ENCODE assay signal across 1 cellular context in the genomic region with DNA sequence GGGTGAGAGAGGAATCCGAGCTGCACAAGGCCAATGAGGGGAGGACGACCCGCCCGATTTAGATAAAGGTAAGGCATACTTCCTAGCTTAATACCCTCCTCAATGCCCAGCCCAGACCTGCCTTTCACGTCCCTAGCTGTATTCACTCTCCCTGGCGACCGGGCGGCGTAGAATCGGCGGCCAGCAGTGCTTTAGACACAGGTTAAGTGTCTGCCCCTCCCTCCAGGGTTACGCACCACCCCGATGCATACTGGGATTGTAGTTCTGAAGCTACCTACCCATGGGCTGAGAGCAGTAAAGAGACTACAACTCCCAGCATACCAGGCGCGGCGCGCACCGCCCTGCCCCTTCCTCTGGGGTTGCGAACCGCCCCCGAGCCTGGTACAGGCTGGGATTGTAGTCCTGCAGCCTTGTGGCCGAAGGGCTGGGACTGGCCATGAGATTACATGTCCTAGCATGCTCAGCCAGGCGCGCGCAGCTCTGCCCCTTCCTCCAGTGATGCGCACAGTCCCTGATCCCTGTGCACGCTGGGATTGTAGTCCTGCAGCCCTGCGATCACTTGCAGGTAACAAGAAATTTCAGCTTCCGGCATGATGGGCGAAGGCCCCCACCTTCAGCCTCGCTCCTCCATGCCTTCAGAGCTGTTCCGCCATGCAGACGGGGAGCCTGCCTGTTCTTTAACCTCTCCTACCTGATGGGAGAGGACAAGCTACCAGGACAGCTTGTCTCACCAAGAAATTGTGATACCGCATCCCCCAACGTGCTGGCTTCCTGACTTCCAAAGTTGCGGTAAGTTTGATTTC.
TF ChIP-seq lines count a peak whose summit lies in the region.

No MANE protein-coding gene starts in this region.

TF ChIP-seq in HepG2, 621 proteins besides CTCF, POLR2A, EP300 and RAD21 (continued from another document and continues in another):
- TF ChIP-seq, protein P1, sequence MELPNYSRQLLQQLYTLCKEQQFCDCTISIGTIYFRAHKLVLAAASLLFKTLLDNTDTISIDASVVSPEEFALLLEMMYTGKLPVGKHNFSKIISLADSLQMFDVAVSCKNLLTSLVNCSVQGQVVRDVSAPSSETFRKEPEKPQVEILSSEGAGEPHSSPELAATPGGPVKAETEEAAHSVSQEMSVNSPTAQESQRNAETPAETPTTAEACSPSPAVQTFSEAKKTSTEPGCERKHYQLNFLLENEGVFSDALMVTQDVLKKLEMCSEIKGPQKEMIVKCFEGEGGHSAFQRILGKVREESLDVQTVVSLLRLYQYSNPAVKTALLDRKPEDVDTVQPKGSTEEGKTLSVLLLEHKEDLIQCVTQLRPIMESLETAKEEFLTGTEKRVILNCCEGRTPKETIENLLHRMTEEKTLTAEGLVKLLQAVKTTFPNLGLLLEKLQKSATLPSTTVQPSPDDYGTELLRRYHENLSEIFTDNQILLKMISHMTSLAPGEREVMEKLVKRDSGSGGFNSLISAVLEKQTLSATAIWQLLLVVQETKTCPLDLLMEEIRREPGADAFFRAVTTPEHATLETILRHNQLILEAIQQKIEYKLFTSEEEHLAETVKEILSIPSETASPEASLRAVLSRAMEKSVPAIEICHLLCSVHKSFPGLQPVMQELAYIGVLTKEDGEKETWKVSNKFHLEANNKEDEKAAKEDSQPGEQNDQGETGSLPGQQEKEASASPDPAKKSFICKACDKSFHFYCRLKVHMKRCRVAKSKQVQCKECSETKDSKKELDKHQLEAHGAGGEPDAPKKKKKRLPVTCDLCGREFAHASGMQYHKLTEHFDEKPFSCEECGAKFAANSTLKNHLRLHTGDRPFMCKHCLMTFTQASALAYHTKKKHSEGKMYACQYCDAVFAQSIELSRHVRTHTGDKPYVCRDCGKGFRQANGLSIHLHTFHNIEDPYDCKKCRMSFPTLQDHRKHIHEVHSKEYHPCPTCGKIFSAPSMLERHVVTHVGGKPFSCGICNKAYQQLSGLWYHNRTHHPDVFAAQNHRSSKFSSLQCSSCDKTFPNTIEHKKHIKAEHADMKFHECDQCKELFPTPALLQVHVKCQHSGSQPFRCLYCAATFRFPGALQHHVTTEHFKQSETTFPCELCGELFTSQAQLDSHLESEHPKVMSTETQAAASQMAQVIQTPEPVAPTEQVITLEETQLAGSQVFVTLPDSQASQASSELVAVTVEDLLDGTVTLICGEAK (IDR thresholded peaks at IDR 0.05): no peak
- TF ChIP-seq, protein P1 (CRISPR knock-in tag; IDR thresholded peaks at IDR 0.05): peak; percentile 65; the same call in 1 of the 2 replicates
- peak; percentile 41 for TF ChIP-seq RBM39 (IDR thresholded peaks at IDR 0.05; ENCODE audit: low read depth, low read length, poor library complexity, severe bottlenecking)
- TF ChIP-seq, protein P2, sequence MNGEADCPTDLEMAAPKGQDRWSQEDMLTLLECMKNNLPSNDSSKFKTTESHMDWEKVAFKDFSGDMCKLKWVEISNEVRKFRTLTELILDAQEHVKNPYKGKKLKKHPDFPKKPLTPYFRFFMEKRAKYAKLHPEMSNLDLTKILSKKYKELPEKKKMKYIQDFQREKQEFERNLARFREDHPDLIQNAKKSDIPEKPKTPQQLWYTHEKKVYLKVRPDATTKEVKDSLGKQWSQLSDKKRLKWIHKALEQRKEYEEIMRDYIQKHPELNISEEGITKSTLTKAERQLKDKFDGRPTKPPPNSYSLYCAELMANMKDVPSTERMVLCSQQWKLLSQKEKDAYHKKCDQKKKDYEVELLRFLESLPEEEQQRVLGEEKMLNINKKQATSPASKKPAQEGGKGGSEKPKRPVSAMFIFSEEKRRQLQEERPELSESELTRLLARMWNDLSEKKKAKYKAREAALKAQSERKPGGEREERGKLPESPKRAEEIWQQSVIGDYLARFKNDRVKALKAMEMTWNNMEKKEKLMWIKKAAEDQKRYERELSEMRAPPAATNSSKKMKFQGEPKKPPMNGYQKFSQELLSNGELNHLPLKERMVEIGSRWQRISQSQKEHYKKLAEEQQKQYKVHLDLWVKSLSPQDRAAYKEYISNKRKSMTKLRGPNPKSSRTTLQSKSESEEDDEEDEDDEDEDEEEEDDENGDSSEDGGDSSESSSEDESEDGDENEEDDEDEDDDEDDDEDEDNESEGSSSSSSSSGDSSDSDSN (CRISPR knock-in tag; IDR thresholded peaks at IDR 0.05): peak; percentile 78
- no peak for TF ChIP-seq FOXP1 (IDR thresholded peaks at IDR 0.05)
- TF ChIP-seq FOXP1 (CRISPR knock-in tag; IDR thresholded peaks at IDR 0.05): peak; percentile 19; the same call in 1 of the 2 replicates
- TF ChIP-seq IRF2 (CRISPR knock-in tag; IDR thresholded peaks at IDR 0.05): peak; percentile 81
- TF ChIP-seq ZNF292 (CRISPR knock-in tag; IDR thresholded peaks at IDR 0.05; ENCODE audit: borderline replicate concordance, low read depth): peak; percentile 72; the same call in 1 of the 2 replicates
- TF ChIP-seq ZNF143 (CRISPR knock-in tag; IDR thresholded peaks at IDR 0.05): peak; percentile 97
- TF ChIP-seq ZMAT5 (CRISPR knock-in tag; IDR thresholded peaks at IDR 0.05; ENCODE audit: borderline replicate concordance, low read depth): no peak
- no peak for TF ChIP-seq ZKSCAN1 (IDR thresholded peaks at IDR 0.05; ENCODE audit: low read length)
- TF ChIP-seq SKI (IDR thresholded peaks at IDR 0.05; ENCODE audit: partially characterized antibody): peak; percentile 26
- no peak for TF ChIP-seq HOXA9 (CRISPR knock-in tag; IDR thresholded peaks at IDR 0.05; ENCODE audit: borderline replicate concordance)
- no peak for TF ChIP-seq MTF2 (CRISPR knock-in tag; IDR thresholded peaks at IDR 0.05; ENCODE audit: borderline replicate concordance)
- TF ChIP-seq SNAPC2 (CRISPR knock-in tag; IDR thresholded peaks at IDR 0.05): peak; percentile 90
- TF ChIP-seq SAP130 (CRISPR knock-in tag; IDR thresholded peaks at IDR 0.05; ENCODE audit: low read depth): peak; percentile 93
- peak; percentile 80 for TF ChIP-seq GABPA (IDR thresholded peaks at IDR 0.05; ENCODE audit: low read depth, low read length)
- TF ChIP-seq GABPA (CRISPR knock-in tag; IDR thresholded peaks at IDR 0.05; ENCODE audit: low read depth): peak; percentile 95
- TF ChIP-seq NFYB (CRISPR knock-in tag; IDR thresholded peaks at IDR 0.05): peak; percentile 42; the same call in 1 of the 2 replicates
- TF ChIP-seq CHCHD3 (CRISPR knock-in tag; IDR thresholded peaks at IDR 0.05): no peak
- TF ChIP-seq ARNTL (CRISPR knock-in tag; IDR thresholded peaks at IDR 0.05): 0 out of 2 replicates have a peak, but pooled peaks have one; percentile 22
- TF ChIP-seq ZNF644 (CRISPR knock-in tag; IDR thresholded peaks at IDR 0.05; ENCODE audit: low read depth): peak; percentile 67; the same call in 1 of the 2 replicates
- TF ChIP-seq ZNF501 (CRISPR knock-in tag; IDR thresholded peaks at IDR 0.05): peak; percentile 90; the same call in 1 of the 2 replicates
- TF ChIP-seq ZNF20 (CRISPR knock-in tag; IDR thresholded peaks at IDR 0.05): no peak
- TF ChIP-seq ZNF296 (CRISPR knock-in tag; conservative IDR thresholded peaks at IDR 0.05): 0 out of 2 replicates have a peak, but pooled peaks have one; percentile 69
- peak; percentile 85; the same call in 1 of the 2 replicates for TF ChIP-seq ZNF335 (CRISPR knock-in tag; IDR thresholded peaks at IDR 0.05)
- peak; percentile 87 for TF ChIP-seq ZNF224 (CRISPR knock-in tag; IDR thresholded peaks at IDR 0.05)
- TF ChIP-seq, protein P3, sequence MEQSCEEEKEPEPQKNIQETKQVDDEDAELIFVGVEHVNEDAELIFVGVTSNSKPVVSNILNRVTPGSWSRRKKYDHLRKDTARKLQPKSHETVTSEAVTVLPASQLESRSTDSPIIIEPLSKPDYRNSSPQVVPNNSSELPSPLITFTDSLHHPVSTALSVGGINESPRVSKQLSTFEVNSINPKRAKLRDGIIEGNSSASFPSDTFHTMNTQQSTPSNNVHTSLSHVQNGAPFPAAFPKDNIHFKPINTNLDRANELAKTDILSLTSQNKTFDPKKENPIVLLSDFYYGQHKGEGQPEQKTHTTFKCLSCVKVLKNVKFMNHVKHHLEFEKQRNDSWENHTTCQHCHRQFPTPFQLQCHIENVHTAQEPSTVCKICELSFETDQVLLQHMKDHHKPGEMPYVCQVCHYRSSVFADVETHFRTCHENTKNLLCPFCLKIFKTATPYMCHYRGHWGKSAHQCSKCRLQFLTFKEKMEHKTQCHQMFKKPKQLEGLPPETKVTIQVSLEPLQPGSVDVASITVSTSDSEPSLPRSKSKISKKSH (CRISPR knock-in tag; IDR thresholded peaks at IDR 0.05; ENCODE audit: borderline replicate concordance): peak; percentile 27
- 0 out of 2 replicates have a peak, but pooled peaks have one; percentile 66 for TF ChIP-seq ZNF441 (CRISPR knock-in tag; IDR thresholded peaks at IDR 0.05; ENCODE audit: borderline replicate concordance)
- TF ChIP-seq ZFAT (CRISPR knock-in tag; conservative IDR thresholded peaks at IDR 0.05): peak; percentile 91
- TF ChIP-seq HDAC1 (CRISPR knock-in tag; IDR thresholded peaks at IDR 0.05): peak; percentile 86
- 0 out of 2 replicates have a peak, but pooled peaks have one; percentile 35 for TF ChIP-seq ZNF616 (CRISPR knock-in tag; IDR thresholded peaks at IDR 0.05; ENCODE audit: low read depth)
- TF ChIP-seq PHF8 (CRISPR knock-in tag; IDR thresholded peaks at IDR 0.05): peak; percentile 83
- TF ChIP-seq ARID2 (CRISPR knock-in tag; IDR thresholded peaks at IDR 0.05; ENCODE audit: borderline replicate concordance): peak; percentile 75; the same call in 1 of the 2 replicates
- TF ChIP-seq, protein P4, sequence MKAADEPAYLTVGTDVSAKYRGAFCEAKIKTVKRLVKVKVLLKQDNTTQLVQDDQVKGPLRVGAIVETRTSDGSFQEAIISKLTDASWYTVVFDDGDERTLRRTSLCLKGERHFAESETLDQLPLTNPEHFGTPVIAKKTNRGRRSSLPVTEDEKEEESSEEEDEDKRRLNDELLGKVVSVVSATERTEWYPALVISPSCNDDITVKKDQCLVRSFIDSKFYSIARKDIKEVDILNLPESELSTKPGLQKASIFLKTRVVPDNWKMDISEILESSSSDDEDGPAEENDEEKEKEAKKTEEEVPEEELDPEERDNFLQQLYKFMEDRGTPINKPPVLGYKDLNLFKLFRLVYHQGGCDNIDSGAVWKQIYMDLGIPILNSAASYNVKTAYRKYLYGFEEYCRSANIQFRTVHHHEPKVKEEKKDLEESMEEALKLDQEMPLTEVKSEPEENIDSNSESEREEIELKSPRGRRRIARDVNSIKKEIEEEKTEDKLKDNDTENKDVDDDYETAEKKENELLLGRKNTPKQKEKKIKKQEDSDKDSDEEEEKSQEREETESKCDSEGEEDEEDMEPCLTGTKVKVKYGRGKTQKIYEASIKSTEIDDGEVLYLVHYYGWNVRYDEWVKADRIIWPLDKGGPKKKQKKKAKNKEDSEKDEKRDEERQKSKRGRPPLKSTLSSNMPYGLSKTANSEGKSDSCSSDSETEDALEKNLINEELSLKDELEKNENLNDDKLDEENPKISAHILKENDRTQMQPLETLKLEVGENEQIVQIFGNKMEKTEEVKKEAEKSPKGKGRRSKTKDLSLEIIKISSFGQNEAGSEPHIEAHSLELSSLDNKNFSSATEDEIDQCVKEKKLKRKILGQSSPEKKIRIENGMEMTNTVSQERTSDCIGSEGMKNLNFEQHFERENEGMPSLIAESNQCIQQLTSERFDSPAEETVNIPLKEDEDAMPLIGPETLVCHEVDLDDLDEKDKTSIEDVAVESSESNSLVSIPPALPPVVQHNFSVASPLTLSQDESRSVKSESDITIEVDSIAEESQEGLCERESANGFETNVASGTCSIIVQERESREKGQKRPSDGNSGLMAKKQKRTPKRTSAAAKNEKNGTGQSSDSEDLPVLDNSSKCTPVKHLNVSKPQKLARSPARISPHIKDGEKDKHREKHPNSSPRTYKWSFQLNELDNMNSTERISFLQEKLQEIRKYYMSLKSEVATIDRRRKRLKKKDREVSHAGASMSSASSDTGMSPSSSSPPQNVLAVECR (CRISPR knock-in tag; IDR thresholded peaks at IDR 0.05; ENCODE audit: borderline replicate concordance): peak; percentile 94; the same call in 1 of the 2 replicates
- peak; percentile 78 for TF ChIP-seq REPIN1 (CRISPR knock-in tag; IDR thresholded peaks at IDR 0.05; ENCODE audit: borderline replicate concordance, low read depth)
